In the genomic region with DNA sequence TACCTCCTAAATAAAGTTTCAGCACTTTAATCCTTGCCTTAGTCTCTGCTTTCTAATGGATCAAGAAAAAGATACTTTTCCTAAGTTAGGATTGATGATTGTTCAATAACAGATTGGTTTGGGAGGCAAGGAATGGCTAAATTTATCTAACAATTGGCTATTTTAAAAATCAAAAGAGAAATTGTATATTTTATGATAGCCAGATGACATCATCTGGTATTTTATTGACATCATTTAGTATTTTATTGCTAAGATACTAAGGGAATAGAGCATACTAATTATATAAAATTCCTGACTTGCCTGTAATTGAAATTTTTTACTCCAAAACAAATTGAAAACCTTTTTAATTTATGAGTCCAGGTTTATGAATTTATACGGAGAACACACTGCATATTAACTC, we compare ENCODE assay signal across 26 cellular contexts. TPM values are rescaled to one million over a fixed set of nuclear protein-coding genes. Genes with fewer than 3 reads are reported as not detected.
"Had no signal": no experiment of that assay in that cellular context is flagged by ENCODE, and none has a peak within 500 bp of the region (broad histone marks: within the 10 kb centered on the region; RNA-seq: fewer than 3 reads in every experiment).

No MANE protein-coding gene starts in this region.

- H3K4me1 ChIP-seq: breast epithelium, spleen had no signal

- H3K36me3 ChIP-seq: breast epithelium, gastrocnemius medialis, spleen, WERI-Rb-1 had no signal

- FAIRE-seq: colon, kidney had no signal

- H3K4me3 ChIP-seq: breast epithelium, dorsolateral prefrontal cortex, gastrocnemius medialis, mucosa of descending colon, spleen had no signal

- ATAC-seq: activated CD4-positive, CD25-positive, alpha-beta regulatory T cell treated with anti-CD3 and anti-CD28 coated beads, Interleukin-2, amount 50 U/mL, for 24 hours; gastrocnemius medialis; left colon; mucosa of descending colon; natural killer cell treated with Interleukin-12 subunit alpha and Interleukin-12 subunit beta and Interleukin-15 and Interleukin-18, amount 100 ng/mL, for 72 hours; T-helper 17 cell had no signal

- DNase-seq: activated CD4-positive, alpha-beta memory T cell treated with anti-CD3 and anti-CD28 coated beads, Interleukin-2, amount 10 ng/mL, durations not matched to agents 7 days and 5 days; activated CD4-positive, alpha-beta T cell treated with anti-CD3 and anti-CD28 coated beads, Interleukin-2, amount 10 ng/mL, durations not matched to agents 24 days and 14 days; activated CD8-positive, alpha-beta memory T cell treated with anti-CD3 and anti-CD28 coated beads, Interleukin-2, amount 50 U/mL, for 48 hours; activated gamma-delta T cell; activated naive CD4-positive, alpha-beta T cell treated with anti-CD3 and anti-CD28 coated beads, Interleukin-2, amount 50 U/mL, for 16 hours; activated T-cell treated with anti-CD3 and anti-CD28 coated beads, Interleukin-2, amount 50 U/mL, for 24 hours; amniotic stem cell; dorsolateral prefrontal cortex; effector memory CD4-positive, alpha-beta T cell; gastrocnemius medialis; glutamatergic neuron; hippocampal formation; kidney; left colon; mucosa of descending colon; SK-N-SH; spleen; stimulated activated naive CD4-positive, alpha-beta T cell treated with Interleukin-2 at 50 U/mL for 16 hours; T-helper 17 cell; T1000; WERI-Rb-1 had no signal

- H3K27me3 ChIP-seq: breast epithelium, dorsolateral prefrontal cortex, gastrocnemius medialis, spleen had no signal

- H3K27ac ChIP-seq: breast epithelium, WERI-Rb-1 had no signal

- H3K9me3 ChIP-seq: breast epithelium, gastrocnemius medialis, mucosa of descending colon, SK-N-SH, spleen had no signal

RNA-seq across cellular contexts. Expression of gene FAM13C, which starts 19.3 kb away (rescaled TPM):
- total RNA-seq: activated CD4-positive, alpha-beta memory T cell treated with anti-CD3 and anti-CD28 coated beads, Interleukin-2, amount 10 ng/mL, durations not matched to agents 7 days and 5 days; activated CD4-positive, alpha-beta T cell treated with anti-CD3 and anti-CD28 coated beads, Interleukin-2, amount 10 ng/mL, durations not matched to agents 24 days and 14 days; epithelial cell of proximal tubule; natural killer cell treated with Interleukin-12 subunit alpha and Interleukin-12 subunit beta and Interleukin-15 and Interleukin-18, amount 100 ng/mL, for 72 hours; T-helper 17 cell had no signal
